ENCODE assay signal across 14 cellular contexts in the genomic region with DNA sequence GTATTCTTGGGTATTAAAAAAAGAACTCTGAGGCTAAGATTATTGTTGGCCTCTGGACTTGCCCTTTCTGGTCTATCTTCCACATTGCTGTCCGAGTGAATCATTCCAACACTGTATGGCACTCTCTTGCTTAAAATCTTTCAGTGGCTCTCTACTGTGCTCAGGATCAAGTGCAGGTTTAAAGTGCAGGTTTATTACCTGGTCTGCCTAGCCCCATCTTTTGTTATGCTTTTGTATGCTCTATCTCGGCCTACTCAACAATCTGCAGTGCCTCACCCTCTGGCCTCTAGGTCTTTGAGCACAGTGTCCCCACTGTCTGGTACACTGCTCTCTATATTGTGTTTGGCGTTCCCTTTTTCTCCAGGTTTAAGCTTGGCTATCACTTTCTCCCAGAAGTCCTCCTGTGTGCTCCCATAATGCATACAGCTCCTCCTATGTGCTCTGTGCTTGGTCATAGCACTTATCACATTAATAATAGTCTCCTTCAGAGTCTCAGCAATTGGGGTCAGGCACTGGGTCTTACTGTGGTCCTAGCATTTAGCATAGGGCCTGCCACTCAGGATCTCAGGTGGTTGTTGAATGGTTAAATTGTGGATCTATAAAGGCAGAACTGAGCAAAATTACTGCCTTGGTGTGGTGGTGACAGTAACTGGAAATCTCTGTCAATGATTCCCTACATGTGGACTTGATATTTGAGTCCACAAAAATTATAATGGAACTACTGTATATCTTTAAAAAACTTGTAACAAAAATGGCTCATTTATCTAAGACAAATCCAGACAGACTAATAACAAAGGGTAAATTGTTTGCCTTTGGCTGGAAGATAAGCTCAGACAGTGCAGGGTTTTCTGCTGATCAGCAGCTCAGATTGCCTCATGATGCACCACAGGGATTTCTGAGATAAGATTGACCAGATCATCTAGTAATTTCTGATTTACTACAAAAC. TPM values are rescaled to one million over a fixed set of nuclear protein-coding genes. Genes with fewer than 3 reads are reported as not detected.
DNase-seq lines count a peak whose midpoint lies in the region; ATAC-seq and TF ChIP-seq lines count a peak whose summit lies in the region.
"Had no signal": no experiment of that assay in that cellular context is flagged by ENCODE, and none has a peak within 500 bp of the region (broad histone marks: within the 10 kb centered on the region; RNA-seq: fewer than 3 reads in every experiment).

No MANE protein-coding gene starts in this region.

- H3K4me1 Mint-ChIP-seq in CD8-positive, alpha-beta T cell (ENCODE audit: low read depth), result no peaks in the 10 kb centered on the region
- H3K4me1 Mint-ChIP-seq in activated T-helper 17 cell treated with anti-CD3 and anti-CD28 coated beads, Interleukin-2, amount 50 U/mL, for 72 hours, result peaks cover 4% of the 10 kb centered on the region
- H3K4me1 Mint-ChIP-seq in nephron progenitor cell, result no peaks in the 10 kb centered on the region
- H3K4me1 Mint-ChIP-seq in T-cell, result peaks cover 0 to 6% (median 0%) of the 10 kb centered on the region in 3 donors
- H3K4me1 Mint-ChIP-seq in glutamatergic neuron (ENCODE audit: low read depth, unreplicated experiment), result no peaks in the 10 kb centered on the region

- H3K4me3 Mint-ChIP-seq in CD8-positive, alpha-beta T cell, result no peak overlapping the region
- H3K4me3 Mint-ChIP-seq in activated T-helper 17 cell treated with anti-CD3 and anti-CD28 coated beads, Interleukin-2, amount 50 U/mL, for 72 hours, result no peak overlapping the region
- H3K4me3 Mint-ChIP-seq in nephron progenitor cell, result no peak overlapping the region
- no peak overlapping the region for H3K4me3 Mint-ChIP-seq in T-cell
- no peak overlapping the region for H3K4me3 Mint-ChIP-seq in glutamatergic neuron (ENCODE audit: unreplicated experiment)
- H3K4me3 Mint-ChIP-seq: activated CD8-positive, alpha-beta T cell treated with anti-CD3 and anti-CD28 coated beads, Interleukin-2, amount 10 ng/mL, durations not matched to agents 7 days and 5 days had no signal

- H3K27ac Mint-ChIP-seq in CD8-positive, alpha-beta T cell, result peak overlapping the region; percentile 30
- H3K27ac Mint-ChIP-seq in activated T-helper 17 cell treated with anti-CD3 and anti-CD28 coated beads, Interleukin-2, amount 50 U/mL, for 72 hours, result peak overlapping the region; percentile 39
- H3K27ac Mint-ChIP-seq in nephron progenitor cell (peak overlapping the region; percentile 55), T-cell (peak overlapping the region in 1 of 2 donors; percentile 7), glutamatergic neuron (ENCODE audit: unreplicated experiment) (no peak overlapping the region)
- H3K27ac Mint-ChIP-seq: activated CD8-positive, alpha-beta T cell treated with anti-CD3 and anti-CD28 coated beads, Interleukin-2, amount 10 ng/mL, durations not matched to agents 7 days and 5 days had no signal

- no peaks in the 10 kb centered on the region for H3K27me3 ChIP-seq in CD8-positive, alpha-beta T cell (ENCODE audit: insufficient read depth, low read length)
- H3K27me3 ChIP-seq: SJCRH30, spleen had no signal

- H3K4me3 ChIP-seq in CD8-positive, alpha-beta T cell (ENCODE audit: low read depth, low read length), result no peak overlapping the region
- H3K4me3 ChIP-seq: SJCRH30, spleen had no signal

- CTCF ChIA-PET in CD8-positive, alpha-beta T cell (lab: Charles Lee), result no interaction called here
- CTCF ChIA-PET in T-cell (lab: Charles Lee), result no interaction called here

- no peaks in the 10 kb centered on the region for H3K4me1 ChIP-seq in CD8-positive, alpha-beta T cell (ENCODE audit: insufficient read depth, low read length)
- H3K4me1 ChIP-seq: SJCRH30, spleen had no signal

- no peaks in the 10 kb centered on the region for H3K9me3 ChIP-seq in CD8-positive, alpha-beta T cell (ENCODE audit: low read length)
- H3K9me3 ChIP-seq: SJCRH30, spleen had no signal

- H3K27ac ChIP-seq in CD8-positive, alpha-beta T cell (ENCODE audit: low read depth, low read length), result no peak overlapping the region
- H3K27ac ChIP-seq: SJCRH30, spleen had no signal

- POLR2A ChIA-PET in CD8-positive, alpha-beta T cell (lab: Charles Lee), result no interaction called here
- POLR2A ChIA-PET in T-cell (lab: Charles Lee), result no interaction called here

- peak in 1 of 7 experiments; percentile 23 for DNase-seq in CD8-positive, alpha-beta T cell
- DNase-seq in left ventricle myocardium superior, result no peak
- DNase-seq in nephron progenitor cell, result no peak
- no peak for DNase-seq in T-cell
- DNase-seq in HuH-7 (ENCODE audit: low spot score), result no peak
- DNase-seq in glutamatergic neuron, result no peak
- DNase-seq: activated CD8-positive, alpha-beta T cell treated with anti-CD3 and anti-CD28 coated beads, Interleukin-2, amount 10 ng/mL, durations not matched to agents 7 days and 5 days; activated gamma-delta T cell; NCI-H1930; SJCRH30; spleen had no signal

- no peaks in the 10 kb centered on the region for H3K9me3 Mint-ChIP-seq in CD8-positive, alpha-beta T cell
- no peaks in the 10 kb centered on the region for H3K9me3 Mint-ChIP-seq in activated T-helper 17 cell treated with anti-CD3 and anti-CD28 coated beads, Interleukin-2, amount 50 U/mL, for 72 hours
- H3K9me3 Mint-ChIP-seq in nephron progenitor cell (no peaks in the 10 kb centered on the region), T-cell (no peaks in the 10 kb centered on the region), glutamatergic neuron (ENCODE audit: unreplicated experiment) (peaks cover 2% of the 10 kb centered on the region)

- intact Hi-C loops in CD8-positive, alpha-beta T cell (cut with DNase I, micrococcal nuclease), result loop anchor here in 1 of 2 experiments (10.0 kb wide), 1 partner anchor 564 kb away; no protein-coding TSS in a partner anchor
- intact Hi-C loops in left ventricle myocardium superior (cut with micrococcal nuclease), result no loop called here

- no peaks in the 10 kb centered on the region for H3K27me3 Mint-ChIP-seq in CD8-positive, alpha-beta T cell (ENCODE audit: low read depth)
- no peaks in the 10 kb centered on the region for H3K27me3 Mint-ChIP-seq in activated T-helper 17 cell treated with anti-CD3 and anti-CD28 coated beads, Interleukin-2, amount 50 U/mL, for 72 hours
- no peaks in the 10 kb centered on the region for H3K27me3 Mint-ChIP-seq in nephron progenitor cell (ENCODE audit: low read depth, poor library complexity)
- H3K27me3 Mint-ChIP-seq in T-cell, result no peaks in the 10 kb centered on the region
- H3K27me3 Mint-ChIP-seq in glutamatergic neuron (ENCODE audit: unreplicated experiment), result peaks cover 2% of the 10 kb centered on the region

- TF ChIP-seq CTCF in CD8-positive, alpha-beta T cell (IDR thresholded peaks at IDR 0.05), result no peak
- TF ChIP-seq CTCF in nephron progenitor cell (IDR thresholded peaks at IDR 0.05), result no peak
- TF ChIP-seq CTCF in glutamatergic neuron (IDR thresholded peaks at IDR 0.05; ENCODE audit: partially characterized antibody, unreplicated experiment), result no peak

- peaks cover 2% of the 10 kb centered on the region for H3K36me3 ChIP-seq in CD8-positive, alpha-beta T cell (ENCODE audit: insufficient read depth, low read length)

- H3K36me3 Mint-ChIP-seq in CD8-positive, alpha-beta T cell, result peaks cover 44% of the 10 kb centered on the region
- H3K36me3 Mint-ChIP-seq in activated T-helper 17 cell treated with anti-CD3 and anti-CD28 coated beads, Interleukin-2, amount 50 U/mL, for 72 hours (ENCODE audit: low read depth), result peaks cover 46% of the 10 kb centered on the region
- H3K36me3 Mint-ChIP-seq in nephron progenitor cell (ENCODE audit: low read depth) (peaks cover 28% of the 10 kb centered on the region), T-cell (peaks cover 20% of the 10 kb centered on the region), glutamatergic neuron (ENCODE audit: unreplicated experiment) (no peaks in the 10 kb centered on the region)

- ATAC-seq in CD8-positive, alpha-beta T cell, result no peak
- ATAC-seq in activated T-helper 17 cell treated with anti-CD3 and anti-CD28 coated beads, Interleukin-2, amount 50 U/mL, for 72 hours (replicated peaks), result no peak
- peak; percentile 42 for ATAC-seq in left ventricle myocardium superior
- ATAC-seq in GM18868 (IDR thresholded peaks at IDR 0.05; ENCODE audit: unreplicated experiment), result no peak
- no peak for ATAC-seq in T-cell (replicated peaks in 1 of 4)
- ATAC-seq: activated CD8-positive, alpha-beta T cell treated with anti-CD3 and anti-CD28 coated beads, Interleukin-2, amount 10 ng/mL, durations not matched to agents 7 days and 5 days had no signal

RNA-seq across cellular contexts. Expression of gene LDLRAD1, which starts 10.6 kb away (rescaled TPM):
- total RNA-seq in CD8-positive, alpha-beta T cell, result not detected
- not detected for total RNA-seq in activated T-helper 17 cell treated with anti-CD3 and anti-CD28 coated beads, Interleukin-2, amount 50 U/mL, for 72 hours
- total RNA-seq in left ventricle myocardium superior, result not detected
- not detected for total RNA-seq in T-cell
- not detected for total RNA-seq in glutamatergic neuron (ENCODE audit: unreplicated experiment)
- total RNA-seq: activated CD8-positive, alpha-beta T cell treated with anti-CD3 and anti-CD28 coated beads, Interleukin-2, amount 10 ng/mL, durations not matched to agents 7 days and 5 days; SJCRH30; spleen; subcutaneous adipose tissue had no signal

RNA-seq across cellular contexts. Expression of gene TMEM59, which starts 24.4 kb away (rescaled TPM):
- total RNA-seq in CD8-positive, alpha-beta T cell, result 100 to 1,000 TPM; 125 to 142 TPM
- total RNA-seq in activated T-helper 17 cell treated with anti-CD3 and anti-CD28 coated beads, Interleukin-2, amount 50 U/mL, for 72 hours, result 100 to 1,000 TPM; 173 to 188 TPM
- 318 TPM for total RNA-seq in left ventricle myocardium superior
- 100 to 1,000 TPM; 138 to 193 (median 174) TPM for total RNA-seq in T-cell
- total RNA-seq in glutamatergic neuron (ENCODE audit: unreplicated experiment), result 309 TPM

RNA-seq across cellular contexts. Expression of gene TCEANC2, which starts 24.8 kb away (rescaled TPM):
- total RNA-seq in CD8-positive, alpha-beta T cell, result 1 to 10 TPM; 1.8 to 2.1 TPM
- total RNA-seq in activated T-helper 17 cell treated with anti-CD3 and anti-CD28 coated beads, Interleukin-2, amount 50 U/mL, for 72 hours, result 10 to 100 TPM; 14.7 to 15.2 TPM
- total RNA-seq in left ventricle myocardium superior, result 4.7 TPM
- 10 to 100 TPM in 2 of 5 donors, 1 to 10 TPM in 3; 5.9 to 12.8 (median 9.7) TPM for total RNA-seq in T-cell
- 10.7 TPM for total RNA-seq in glutamatergic neuron (ENCODE audit: unreplicated experiment)
